In genomic region chr18:48634491-48634890, GRCh38 we compare ENCODE assay signal across 1 cellular context.
TF ChIP-seq lines count a peak whose summit lies in the region.

No MANE protein-coding gene starts in this region.

TF ChIP-seq in GM23338, 12 proteins besides CTCF, POLR2A, EP300 and RAD21 (continued from another document):
- TF ChIP-seq ZNF462 (CRISPR knock-in tag; IDR thresholded peaks at IDR 0.05) (no peak), POLR2AphosphoS5 (IDR thresholded peaks at IDR 0.05; ENCODE audit: low read depth) (no peak), ETS1 (IDR thresholded peaks at IDR 0.05) (no peak), STAT1 (IDR thresholded peaks at IDR 0.05; ENCODE audit: unreplicated experiment) (no peak), ZNF331 (CRISPR knock-in tag; IDR thresholded peaks at IDR 0.05; ENCODE audit: low read depth) (no peak), EZH2 (IDR thresholded peaks at IDR 0.05; ENCODE audit: low read depth, unreplicated experiment) (no peak)
